24 cellular contexts compared by ENCODE assay signal in genomic region chr6:140905050-140905449, GRCh38.
"Had no signal": no experiment of that assay in that cellular context is flagged by ENCODE, and none has a peak within 500 bp of the region (broad histone marks: within the 10 kb centered on the region; RNA-seq: fewer than 3 reads in every experiment).

No MANE protein-coding gene starts in this region.

- ATAC-seq: K562 had no signal

- H3K4me1 ChIP-seq: SJSA1 had no signal

- H3K9me3 ChIP-seq: SJSA1 had no signal

- H3K36me3 ChIP-seq: SJSA1 had no signal

- DNase-seq: Kasumi-1, MM.1S, NCI-H1092 treated with DMSO at 0.1 percent for 48 hours, NCI-H146, NCI-H1694 treated with DMSO at 0.1 percent for 48 hours, NCI-H1930, NCI-H2081 treated with DMSO at 0.1 percent for 48 hours, NCI-H2171, NCI-H226, NCI-H446, NCI-H510A, NCI-H524 treated with DMSO at 0.1 percent for 48 hours, NCI-H69, NCI-H774, Right ventricle myocardium superior, RPMI8226, SIG-M5 had no signal

- H3K27ac ChIP-seq: HL-60, KMS-11, SJSA1, SK-N-MC had no signal

- FAIRE-seq: HTR-8/SVneo, RCC 7860 had no signal

- H3K4me3 ChIP-seq: K562, SJSA1, SK-N-MC had no signal

- H3K27me3 ChIP-seq: SJSA1 had no signal
